16 cellular contexts compared by ENCODE assay signal in genomic region chr3:146395164-146395563, GRCh38.
DNase-seq lines count a peak whose midpoint lies in the region; ATAC-seq, FAIRE-seq and TF ChIP-seq lines count a peak whose summit lies in the region.
"Had no signal": no experiment of that assay in that cellular context is flagged by ENCODE, and none has a peak within 500 bp of the region (broad histone marks: within the 10 kb centered on the region; RNA-seq: fewer than 3 reads in every experiment).

No MANE protein-coding gene starts in this region.

- no peaks in the 10 kb centered on the region for H3K27me3 ChIP-seq in HepG2 (ENCODE audit: control insufficient read depth in 1 of 2, insufficient read depth in 2 of 2, low read length in 2 of 2)
- no peaks in the 10 kb centered on the region for H3K27me3 ChIP-seq in right lobe of liver
- H3K27me3 ChIP-seq: BLaER1 had no signal

- H3K36me3 ChIP-seq in HepG2 (replicated peaks in 1 of 2; ENCODE audit: control insufficient read depth in 1 of 2, insufficient read depth in 2 of 2, low read length in 2 of 2) (no peaks in the 10 kb centered on the region), right lobe of liver (no peaks in the 10 kb centered on the region), kidney (ENCODE audit: control insufficient read depth in 1 of 2, insufficient read depth in 2 of 2, low read length in 2 of 2) (no peaks in the 10 kb centered on the region)
- H3K36me3 ChIP-seq: BLaER1, HAP-1 had no signal

- H4K20me1 ChIP-seq in HepG2 (ENCODE audit: insufficient read depth, low read length): no peaks in the 10 kb centered on the region
- H4K20me1 ChIP-seq: BLaER1 had no signal

- FAIRE-seq in HepG2 (lab: Jason Lieb, UNC): no peak
- FAIRE-seq in colon (lab: Jason Lieb, UNC): peak; percentile 55
- FAIRE-seq in kidney (lab: Jason Lieb, UNC): peak; percentile 55
- FAIRE-seq: GM12892, GM18507 had no signal

- intact Hi-C loops in HepG2 (cut with micrococcal nuclease; ENCODE audit: unreplicated experiment): no loop called here
- intact Hi-C loops in right lobe of liver (cut with DNase I): no loop called here
- intact Hi-C loops in kidney (cut with DNase I): no loop called here

- POLR2A ChIA-PET in HepG2 (lab: Yijun Ruan, JAX): no interaction called here

- ATAC-seq in HepG2 (no peak), right lobe of liver (no peak), GM21515 (IDR thresholded peaks at IDR 0.05; ENCODE audit: unreplicated experiment) (no peak)

- TF ChIP-seq CTCF in HepG2 (CRISPR knock-in tag; IDR thresholded peaks at IDR 0.05) (no peak), right lobe of liver (IDR thresholded peaks at IDR 0.05) (no peak), kidney (IDR thresholded peaks at IDR 0.05; ENCODE audit: borderline replicate concordance, extremely low read depth, insufficient read depth) (no peak)

- CTCF ChIA-PET in HepG2 (lab: Yijun Ruan, JAX; ENCODE audit: low intra/inter-chr PET ratio, low total read pairs): no interaction called here

- H3K9me3 ChIP-seq in HepG2 (ENCODE audit: low read length) (no peaks in the 10 kb centered on the region), right lobe of liver (no peaks in the 10 kb centered on the region), kidney (ENCODE audit: control insufficient read depth in 1 of 2, low read length in 2 of 2) (no peaks in the 10 kb centered on the region)
- H3K9me3 ChIP-seq: BLaER1, HAP-1 had no signal

- H3K79me2 ChIP-seq in HepG2 (ENCODE audit: insufficient read depth, low read length): no peaks in the 10 kb centered on the region

- 50% methylated on average over 2 of the region's 2 CpGs for WGBS in HepG2 (ENCODE audit: low lambda C conversion rate)
- 79% methylated on average over 2 of the region's 2 CpGs for WGBS in right lobe of liver (ENCODE audit: insufficient coverage, low coverage, low lambda C conversion rate, missing lambda C conversion rate)

- in situ Hi-C loops in HepG2 (cut with HindIII; ENCODE audit: extremely low pct_ligation_motif_present, low pct_unique_long_range_greater_than_20kb): no loop called here

- H3K9ac ChIP-seq in HepG2 (ENCODE audit: insufficient read depth, low read depth, low read length) (no peak overlapping the region), kidney (ENCODE audit: low read length in 2 of 2) (no peak overlapping the region)
- H3K9ac ChIP-seq: BLaER1 had no signal

- TF ChIP-seq RAD21 in HepG2 (CRISPR knock-in tag; IDR thresholded peaks at IDR 0.05): no peak

- no peak overlapping the region for H3K4me2 ChIP-seq in HepG2 (ENCODE audit: low read depth, low read length)
- H3K4me2 ChIP-seq: BLaER1 had no signal

- H3K4me1 ChIP-seq in HepG2 (ENCODE audit: insufficient read depth, low read length) (no peaks in the 10 kb centered on the region), right lobe of liver (no peaks in the 10 kb centered on the region), kidney (ENCODE audit: control insufficient read depth in 1 of 2, insufficient read depth in 1 of 2, low read depth in 1 of 2, low read length in 2 of 2) (no peaks in the 10 kb centered on the region)
- H3K4me1 ChIP-seq: BLaER1, HAP-1 had no signal

- H2AFZ ChIP-seq in HepG2 (ENCODE audit: low read length): no peak overlapping the region

- no peak overlapping the region for H3K27ac ChIP-seq in HepG2 (ENCODE audit: extremely low read length, insufficient read depth, low read length)
- H3K27ac ChIP-seq in right lobe of liver: no peak overlapping the region
- H3K27ac ChIP-seq in kidney (ENCODE audit: low read depth in 2 of 2, low read length in 2 of 2): no peak overlapping the region
- H3K27ac ChIP-seq: 22Rv1, BLaER1 had no signal

- TF ChIP-seq EP300 in HepG2 (IDR thresholded peaks at IDR 0.05; ENCODE audit: low read depth in 2 of 2, low read length in 2 of 2) (no peak), HepG2 (CRISPR knock-in tag; IDR thresholded peaks at IDR 0.05; ENCODE audit: borderline replicate concordance) (no peak)

- DNase-seq in HepG2 (ENCODE audit: low spot score) (no peak), right lobe of liver (no peak), kidney (no peak), SHP77 (lab: John Stamatoyannopoulos, UW) (no peak)
- DNase-seq in activated CD4-positive, alpha-beta T cell treated with anti-CD3 and anti-CD28 coated beads, Interleukin-2, amount 50 U/mL, for 4 hours: no peak
- DNase-seq: CD4-positive, alpha-beta memory T cell; DMS153; DMS79; GDM1 had no signal

- no TSS peak for BruUV-seq in HepG2 (replicated peaks; lab: Mats Ljungman, UMichigan)

- H3K4me3 ChIP-seq in HepG2 (replicated peaks in 1 of 3; ENCODE audit: insufficient read depth in 1 of 3, low read depth in 2 of 3, low read length in 3 of 3) (no peak overlapping the region), right lobe of liver (no peak overlapping the region), kidney (ENCODE audit: low read length in 2 of 2) (no peak overlapping the region)
- H3K4me3 ChIP-seq: BLaER1, HAP-1 had no signal

- TF ChIP-seq POLR2A in HepG2 (IDR thresholded peaks at IDR 0.05; ENCODE audit: insufficient read depth in 1 of 2, low read depth in 2 of 2, low read length in 2 of 2) (no peak), right lobe of liver (IDR thresholded peaks at IDR 0.05) (no peak)

TF ChIP-seq in HepG2, 621 proteins besides CTCF, POLR2A, EP300 and RAD21:
- TF ChIP-seq CEBPB (IDR thresholded peaks at IDR 0.05; ENCODE audit: borderline replicate concordance, low read depth, low read length): peak; percentile 79
- TF ChIP-seq BRCA1 (CRISPR knock-in tag; IDR thresholded peaks at IDR 0.05): no peak
TF ChIP-seq in HepG2: peak in this region for 1.
